22 cellular contexts compared by ENCODE assay signal in the genomic region with DNA sequence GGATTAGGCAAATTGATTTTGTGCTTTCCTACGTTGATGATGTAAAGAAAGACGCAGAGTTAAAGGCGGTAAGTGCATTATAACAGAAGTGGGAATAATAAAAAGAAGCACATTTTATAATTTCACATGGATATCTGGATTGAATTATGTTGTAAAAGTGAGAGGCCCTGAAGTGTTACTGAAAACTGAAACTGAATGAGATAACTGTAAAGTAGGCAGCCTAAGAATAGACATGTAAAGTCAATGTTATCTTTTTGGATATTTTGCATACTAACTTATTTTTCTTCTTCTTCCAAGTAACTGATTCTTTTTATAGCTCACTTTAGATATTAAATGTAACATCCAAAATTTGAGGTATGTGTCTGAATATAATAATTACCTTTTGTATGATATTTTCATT. TPM values are rescaled to one million over a fixed set of nuclear protein-coding genes. Genes with fewer than 3 reads are reported as not detected.
A peak's percentile ranks its signal among the peaks of the same experiment; 100 is the strongest.
DNase-seq lines count a peak whose midpoint lies in the region; ATAC-seq and TF ChIP-seq lines count a peak whose summit lies in the region.
"Had no signal": no experiment of that assay in that cellular context is flagged by ENCODE, and none has a peak within 500 bp of the region (broad histone marks: within the 10 kb centered on the region; RNA-seq: fewer than 3 reads in every experiment).

No MANE protein-coding gene starts in this region.

- H3K27me3 ChIP-seq in transverse colon (no peaks in the 10 kb centered on the region), uterus (no peaks in the 10 kb centered on the region)
- H3K27me3 ChIP-seq: SJCRH30 had no signal

- no peak for DNase-seq in Right ventricle myocardium superior
- no peak for DNase-seq in Right ventricle myocardium inferior (ENCODE audit: missing footprints)
- DNase-seq in transverse colon = no peak
- DNase-seq in stimulated activated CD4-positive, alpha-beta T cell treated with anti-CD3 and anti-CD28 coated beads, Interleukin-2, amount 100 ng/mL, for 24 hours = no peak
- no peak for DNase-seq in uterus
- DNase-seq: Calu3, GF-D8, H9, Karpas-422, NCI-H1092 treated with DMSO at 0.1 percent for 48 hours, NCI-H1436 treated with DMSO at 0.1 percent for 48 hours, NCI-H1930, NCI-H2107, NCI-H524, NCI-H748 treated with DMSO at 0.1 percent for 48 hours, SJCRH30 had no signal

- no peak for TF ChIP-seq CTCF in transverse colon (IDR thresholded peaks at IDR 0.05)
- TF ChIP-seq CTCF in uterus (IDR thresholded peaks at IDR 0.05) = no peak

- intact Hi-C loops in Right ventricle myocardium superior (cut with DNase I) (no loop called here), Right ventricle myocardium inferior (cut with DNase I) (loop anchor here (5.0 kb wide), 1 partner anchor 34 kb away; no protein-coding TSS in a partner anchor), transverse colon (cut with DNase I; ENCODE audit: low total_unique reads) (no loop called here), uterus (cut with DNase I; ENCODE audit: low total_unique reads) (no loop called here)

- 93 to 96% methylated on average over 3 of the region's 3 CpGs for WGBS in transverse colon (ENCODE audit: low coverage in 1 of 2), 2 donors

- H3K4me3 ChIP-seq in transverse colon = no peak overlapping the region
- no peak overlapping the region for H3K4me3 ChIP-seq in uterus
- H3K4me3 ChIP-seq: GM23338, SJCRH30 had no signal

- no peak for TF ChIP-seq POLR2A in transverse colon (IDR thresholded peaks at IDR 0.05)
- no peak for TF ChIP-seq POLR2A in uterus (IDR thresholded peaks at IDR 0.05)

- H3K36me3 ChIP-seq in transverse colon (no peaks in the 10 kb centered on the region), uterus (no peaks in the 10 kb centered on the region)
- H3K36me3 ChIP-seq: SJCRH30 had no signal

- H3K4me1 ChIP-seq in transverse colon = no peaks in the 10 kb centered on the region
- H3K4me1 ChIP-seq in uterus = no peaks in the 10 kb centered on the region
- H3K4me1 ChIP-seq: SJCRH30 had no signal

- no peak overlapping the region for H3K27ac ChIP-seq in transverse colon
- no peak overlapping the region for H3K27ac ChIP-seq in uterus
- H3K27ac ChIP-seq: 22Rv1, HL-60, SJCRH30 had no signal

- TF ChIP-seq EP300 in transverse colon (IDR thresholded peaks at IDR 0.05; ENCODE audit: low read depth) = no peak

- no peaks in the 10 kb centered on the region for H3K9me3 ChIP-seq in transverse colon
- no peaks in the 10 kb centered on the region for H3K9me3 ChIP-seq in uterus
- H3K9me3 ChIP-seq: SJCRH30 had no signal

- ATAC-seq in Right ventricle myocardium superior (ENCODE audit: poor library complexity) (peak; percentile 62), Right ventricle myocardium inferior (no peak), GM19351 (IDR thresholded peaks at IDR 0.05; ENCODE audit: unreplicated experiment) (peak; percentile 50), HG02852 (IDR thresholded peaks at IDR 0.05; ENCODE audit: unreplicated experiment) (peak; percentile 49)
- ATAC-seq: GM23338, SK-N-SH treated with all-trans-retinoic acid at 6 μM for 48 hours had no signal

- in situ Hi-C loops in transverse colon (cut with MboI; ENCODE audit: low pct_ligation_motif_present in 1 of 4, low pct_unique_long_range_greater_than_20kb in 1 of 4, low sequenced_read_pairs in 3 of 4) = no loop called here

RNA-seq across cellular contexts. Expression of a gene that starts 28.3 kb away (rescaled TPM):
- total RNA-seq in Right ventricle myocardium superior (68.9 TPM), Right ventricle myocardium inferior (59.1 TPM), transverse colon (10 to 100 TPM in 1 of 4 donors, 1 to 10 TPM in 3; 2.0 to 15.2 (median 7.5) TPM), uterus (10 to 100 TPM in 1 of 4 donors, 1 to 10 TPM in 3; 3.5 to 14.5 (median 4.8) TPM)
